Comparison of ENCODE assay signal across 9 cellular contexts in genomic region chr2:218074031-218074430, GRCh38. TPM values are rescaled to one million over a fixed set of nuclear protein-coding genes. Genes with fewer than 3 reads are reported as not detected.
DNase-seq lines count a peak whose midpoint lies in the region; ATAC-seq and TF ChIP-seq lines count a peak whose summit lies in the region.
"Had no signal": no experiment of that assay in that cellular context is flagged by ENCODE, and none has a peak within 500 bp of the region (broad histone marks: within the 10 kb centered on the region; RNA-seq: fewer than 3 reads in every experiment).

No MANE protein-coding gene starts in this region.

- H3K27ac ChIP-seq in suprapubic skin, result no peak overlapping the region

- H3K27me3 ChIP-seq in BE2C, result no peaks in the 10 kb centered on the region
- peaks cover 3% of the 10 kb centered on the region for H3K27me3 ChIP-seq in suprapubic skin

- DNase-seq in BE2C, result peak; percentile 60
- DNase-seq in RKO (ENCODE audit: low spot score), result peak; percentile 19
- no peak for DNase-seq in fibroblast of the aortic adventitia (ENCODE audit: low read depth)
- peak; percentile 26 for DNase-seq in stimulated activated CD4-positive, alpha-beta T cell treated with anti-CD3 and anti-CD28 coated beads, Interleukin-4, amount 100 ng/mL, for 1 hour
- DNase-seq in NK-92 treated with Interleukin-12 subunit alpha and Interleukin-12 subunit beta, amount 100 ng/mL, for 24 hours (lab: John Stamatoyannopoulos, UW), result no peak
- no peak for DNase-seq in suprapubic skin (ENCODE audit: low spot score in 2 of 2)
- no peak for DNase-seq in D341Med (ENCODE audit: low spot score)

- no peak for TF ChIP-seq POLR2A in suprapubic skin (IDR thresholded peaks at IDR 0.05)

- H3K9me3 ChIP-seq in BE2C, result no peaks in the 10 kb centered on the region
- no peaks in the 10 kb centered on the region for H3K9me3 ChIP-seq in suprapubic skin

- WGBS in suprapubic skin, result 78% methylated on average over 7 of the region's 7 CpGs

- H3K4me1 ChIP-seq in BE2C (no peaks in the 10 kb centered on the region), suprapubic skin (peaks cover 2% of the 10 kb centered on the region)

- no peak overlapping the region for H3K4me3 ChIP-seq in BE2C (ENCODE audit: low read depth, low read length)
- no peak overlapping the region for H3K4me3 ChIP-seq in fibroblast of the aortic adventitia (ENCODE audit: low read depth, low read length)
- H3K4me3 ChIP-seq in suprapubic skin, result no peak overlapping the region

- ATAC-seq in GM21367 (IDR thresholded peaks at IDR 0.05; ENCODE audit: unreplicated experiment), result peak; percentile 56

- H3K36me3 ChIP-seq in BE2C (no peaks in the 10 kb centered on the region), suprapubic skin (no peaks in the 10 kb centered on the region)

- TF ChIP-seq CTCF in BE2C (IDR thresholded peaks at IDR 0.05; ENCODE audit: low read depth, low read length) (peak; percentile 68), fibroblast of the aortic adventitia (IDR thresholded peaks at IDR 0.05; ENCODE audit: insufficient read depth, low read length) (peak; percentile 48), suprapubic skin (IDR thresholded peaks at IDR 0.05) (peak in 1 of 2 donors; percentile 17)

- TF ChIP-seq EP300 in suprapubic skin (IDR thresholded peaks at IDR 0.05), result no peak

RNA-seq across cellular contexts. Expression of gene RUFY4, which starts 5.0 kb away (rescaled TPM):
- not detected for polyA plus RNA-seq in BE2C (2012; ENCODE audit: insufficient read depth, insufficient read length, low read depth)
- total RNA-seq in fibroblast of the aortic adventitia (ENCODE audit: low replicate concordance) (not detected in 2 replicates), suprapubic skin (not detected)
- total RNA-seq: glomerular endothelial cell had no signal

RNA-seq across cellular contexts. Expression of gene CXCR2, which starts 51.8 kb away (rescaled TPM):
- polyA plus RNA-seq in BE2C (2012; ENCODE audit: insufficient read depth, insufficient read length, low read depth), result not detected
- total RNA-seq in fibroblast of the aortic adventitia (ENCODE audit: low replicate concordance) (not detected in 2 replicates), suprapubic skin (1 to 10 TPM in 3 of 4 donors, under 1 TPM in 1; 0.24 to 4.8 (median 4.0) TPM)
- total RNA-seq: glomerular endothelial cell had no signal

Comparison
In these comparisons a context has a peak if more than half of its experiments do, and no peak if none do; other contexts are left out.
1. DNase-seq: peak in BE2C (single experiment), RKO (single experiment) and stimulated activated CD4-positive, alpha-beta T cell treated with anti-CD3 and anti-CD28 coated beads, Interleukin-4, amount 100 ng/mL, for 1 hour (single experiment); none in fibroblast of the aortic adventitia (single experiment), NK-92 treated with Interleukin-12 subunit alpha and Interleukin-12 subunit beta, amount 100 ng/mL, for 24 hours (single experiment), suprapubic skin (0 of 2) and D341Med (single experiment).